ENCODE assay signal across 12 cellular contexts in genomic region chr11:78532991-78533861, GRCh38. TPM values are rescaled to one million over a fixed set of nuclear protein-coding genes. Genes with fewer than 3 reads are reported as not detected.
A peak's percentile ranks its signal among the peaks of the same experiment; 100 is the strongest.
DNase-seq lines count a peak whose midpoint lies in the region; ATAC-seq and TF ChIP-seq lines count a peak whose summit lies in the region.
"Had no signal": no experiment of that assay in that cellular context is flagged by ENCODE, and none has a peak within 500 bp of the region (broad histone marks: within the 10 kb centered on the region; RNA-seq: fewer than 3 reads in every experiment).

No MANE protein-coding gene starts in this region.

- H3K27ac ChIP-seq in OCI-LY3 (ENCODE audit: low read length) (peak overlapping the region; percentile 87), esophagus squamous epithelium (no peak overlapping the region)
- H3K27ac ChIP-seq: SJCRH30 had no signal

- peak; percentile 66 for ATAC-seq in GM19438 (IDR thresholded peaks at IDR 0.05; ENCODE audit: low read depth, unreplicated experiment)
- ATAC-seq in HG03064 (IDR thresholded peaks at IDR 0.05; ENCODE audit: low read depth, unreplicated experiment), result peak; percentile 80
- ATAC-seq: stimulated activated naive CD8-positive, alpha-beta T cell treated with anti-CD3 and anti-CD28 coated beads, Interleukin-15, Interleukin-2, amounts not matched to agents 100 U/mL and 50 U/mL, for 24 hours had no signal

- DNase-seq in GM06990 (ENCODE audit: extremely low read depth, insufficient read length), result peak; percentile 36
- no peak for DNase-seq in islet precursor cell
- no peak for DNase-seq in NCI-H128 (lab: John Stamatoyannopoulos, UW; ENCODE audit: unreplicated experiment)
- DNase-seq in esophagus squamous epithelium (lab: John Stamatoyannopoulos, UW), result no peak
- no peak for DNase-seq in NCI-H82 treated with DMSO at 0.1 percent for 48 hours (lab: John Stamatoyannopoulos, UW; ENCODE audit: unreplicated experiment)
- DNase-seq: foreskin fibroblast; NCI-H1694 treated with DMSO at 0.1 percent for 48 hours; SJCRH30; stimulated activated naive CD8-positive, alpha-beta T cell treated with anti-CD3 and anti-CD28 coated beads, Interleukin-15, Interleukin-2, amounts not matched to agents 100 U/mL and 50 U/mL, for 24 hours had no signal

- 0 out of 2 replicates have a peak overlapping the region, but pooled peaks have one; percentile 15 for H2AFZ ChIP-seq in OCI-LY3 (ENCODE audit: low read depth, low read length)

- H3K36me3 ChIP-seq in GM06990 (ENCODE audit: control insufficient read depth, insufficient read depth, low read length), result no peaks in the 10 kb centered on the region; the same call in 1 of the 2 replicates
- H3K36me3 ChIP-seq in OCI-LY3 (replicated peaks; ENCODE audit: low read depth, low read length), result peaks cover 16% of the 10 kb centered on the region
- peaks cover 0 to 19% (median 0%) of the 10 kb centered on the region in 3 donors for H3K36me3 ChIP-seq in esophagus squamous epithelium

- intact Hi-C loops in esophagus squamous epithelium (cut with DNase I), result no loop called here

- H4K20me1 ChIP-seq in OCI-LY3 (ENCODE audit: insufficient read depth, low read length), result no peaks in the 10 kb centered on the region

- H3K79me2 ChIP-seq in OCI-LY3 (ENCODE audit: low read length), result peaks cover 12% of the 10 kb centered on the region

- H3K9me3 ChIP-seq in OCI-LY3 (ENCODE audit: insufficient read depth, low read length) (no peaks in the 10 kb centered on the region), esophagus squamous epithelium (no peaks in the 10 kb centered on the region)

- no peak for TF ChIP-seq CTCF in GM06990 (IDR thresholded peaks at IDR 0.05; ENCODE audit: insufficient read depth, low read length, poor library complexity, severe bottlenecking)
- TF ChIP-seq CTCF in OCI-LY3 (IDR thresholded peaks at IDR 0.05; ENCODE audit: low read depth, low read length), result no peak
- no peak for TF ChIP-seq CTCF in esophagus squamous epithelium (IDR thresholded peaks at IDR 0.05)

- no peaks in the 10 kb centered on the region for H3K27me3 ChIP-seq in GM06990 (replicated peaks; ENCODE audit: control insufficient read depth, insufficient read depth, low read length)
- H3K27me3 ChIP-seq in OCI-LY3 (ENCODE audit: low read depth, low read length), result no peaks in the 10 kb centered on the region
- no peaks in the 10 kb centered on the region for H3K27me3 ChIP-seq in esophagus squamous epithelium
- H3K27me3 ChIP-seq: SJCRH30 had no signal

- H3K9ac ChIP-seq in OCI-LY3 (ENCODE audit: low read length), result peak overlapping the region; percentile 59

- 79 to 91% methylated on average over 3 of the region's 3 CpGs for WGBS in esophagus squamous epithelium, 2 donors

- peak overlapping the region; percentile 69 for H3K4me2 ChIP-seq in OCI-LY3 (ENCODE audit: low read length)

- H3K4me3 ChIP-seq in GM06990 (replicated peaks; ENCODE audit: low read depth, low read length) (no peak overlapping the region), OCI-LY3 (ENCODE audit: low read length) (peak overlapping the region; percentile 27), esophagus squamous epithelium (no peak overlapping the region)
- H3K4me3 ChIP-seq: SJCRH30 had no signal

- H3K4me1 ChIP-seq in OCI-LY3 (ENCODE audit: low read length) (peaks cover 31% of the 10 kb centered on the region), esophagus squamous epithelium (no peaks in the 10 kb centered on the region)
- H3K4me1 ChIP-seq: SJCRH30 had no signal

- no peak for TF ChIP-seq POLR2A in esophagus squamous epithelium (IDR thresholded peaks at IDR 0.05)

RNA-seq across cellular contexts. Expression of gene NARS2, which starts 41.4 kb away (rescaled TPM):
- total RNA-seq in esophagus squamous epithelium, result 10 to 100 TPM in 3 of 4 donors, 1 to 10 TPM in 1; 9.4 to 15.7 (median 13.6) TPM
